In the genomic region with DNA sequence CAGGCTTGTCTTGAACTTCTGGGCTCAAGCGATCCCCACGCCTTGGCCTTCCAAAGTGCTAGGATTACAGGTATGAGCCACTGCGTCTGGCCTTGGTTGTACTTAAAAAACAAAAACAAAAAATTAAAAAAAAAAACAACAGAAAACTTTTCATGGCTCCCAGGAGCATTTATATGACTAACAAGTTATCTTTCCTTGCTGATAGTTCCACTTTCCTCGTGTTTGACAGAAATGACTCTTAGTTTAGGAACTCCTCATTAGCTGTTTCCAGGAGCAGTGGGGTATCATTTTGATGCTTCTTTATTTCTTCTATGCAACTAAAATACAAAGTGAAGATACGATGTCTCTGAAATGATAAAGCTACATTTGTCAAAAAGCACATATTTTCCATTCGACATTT, we compare ENCODE assay signal across 14 cellular contexts.
DNase-seq lines count a peak whose midpoint lies in the region; ATAC-seq and TF ChIP-seq lines count a peak whose summit lies in the region.
"Had no signal": no experiment of that assay in that cellular context is flagged by ENCODE, and none has a peak within 500 bp of the region (broad histone marks: within the 10 kb centered on the region; RNA-seq: fewer than 3 reads in every experiment).

No MANE protein-coding gene starts in this region.

- H3K4me3 ChIP-seq in SJSA1 (no peak overlapping the region), transverse colon (no peak overlapping the region)
- H3K4me3 ChIP-seq: BLaER1 had no signal

- peaks cover 81% of the 10 kb centered on the region for H3K4me1 ChIP-seq in SJSA1 (replicated peaks)
- H3K4me1 ChIP-seq in transverse colon: peaks cover 23 to 66% (median 50%) of the 10 kb centered on the region in 4 donors

- H3K27ac Mint-ChIP-seq in activated naive CD4-positive, alpha-beta T cell treated with anti-CD3 and anti-CD28 coated beads, Interleukin-2, amount 50 U/mL, for 72 hours: peak overlapping the region; percentile 84 to 97

- peaks cover 0 to 13% of the 10 kb centered on the region in 2 donors for H3K36me3 Mint-ChIP-seq in activated naive CD4-positive, alpha-beta T cell treated with anti-CD3 and anti-CD28 coated beads, Interleukin-2, amount 50 U/mL, for 72 hours

- TF ChIP-seq CTCF in transverse colon (IDR thresholded peaks at IDR 0.05): no peak

- H3K27me3 ChIP-seq in SJSA1 (replicated peaks): no peaks in the 10 kb centered on the region
- H3K27me3 ChIP-seq in transverse colon: no peaks in the 10 kb centered on the region
- H3K27me3 ChIP-seq: BLaER1 had no signal

- in situ Hi-C loops in transverse colon (cut with MboI; ENCODE audit: low pct_ligation_motif_present in 1 of 4, low pct_unique_long_range_greater_than_20kb in 1 of 4, low sequenced_read_pairs in 3 of 4): no loop called here

- H3K9me3 ChIP-seq in SJSA1 (replicated peaks): no peaks in the 10 kb centered on the region
- no peaks in the 10 kb centered on the region for H3K9me3 ChIP-seq in transverse colon
- H3K9me3 ChIP-seq: BLaER1 had no signal

- no peak for TF ChIP-seq POLR2A in transverse colon (IDR thresholded peaks at IDR 0.05)

- H3K36me3 ChIP-seq in SJSA1 (no peaks in the 10 kb centered on the region), transverse colon (no peaks in the 10 kb centered on the region)
- H3K36me3 ChIP-seq: BLaER1 had no signal

- no peak for DNase-seq in activated naive CD4-positive, alpha-beta T cell treated with anti-CD3 and anti-CD28 coated beads, Interleukin-2, amount 50 U/mL, for 72 hours (ENCODE audit: low spot score in 2 of 2)
- DNase-seq in activated naive CD4-positive, alpha-beta T cell treated with anti-CD3 and anti-CD28 coated beads, Interleukin-2, amount 50 U/mL, for 16 hours: no peak
- DNase-seq in SJSA1 (ENCODE audit: low read depth in 1 of 2, low spot score in 2 of 2): peak in 1 of 2 experiments; percentile 32
- peak; percentile 49 for DNase-seq in fibroblast of peridontal ligament (ENCODE audit: extremely low read depth)
- no peak for DNase-seq in transverse colon
- no peak for DNase-seq in NCI-H1417 (lab: John Stamatoyannopoulos, UW)
- DNase-seq: activated CD4-positive, alpha-beta T cell treated with anti-CD3 and anti-CD28 coated beads, Interleukin-2, amount 50 U/mL, for 1 hour; amygdala; endodermal cell; NCI-H1417 treated with DMSO at 0.1 percent for 48 hours; NCI-H69 had no signal

- H3K27ac ChIP-seq in SJSA1 (peak overlapping the region; percentile 89), transverse colon (peak overlapping the region; percentile 21 to 74 (median 66))
- H3K27ac ChIP-seq: BLaER1 had no signal

- peak in 1 of 2 donors; percentile 32 for ATAC-seq in activated naive CD4-positive, alpha-beta T cell treated with anti-CD3 and anti-CD28 coated beads, Interleukin-2, amount 50 U/mL, for 72 hours
- ATAC-seq in activated CD4-positive, CD25-positive, alpha-beta regulatory T cell treated with anti-CD3 and anti-CD28 coated beads, Interleukin-2, amount 50 U/mL, for 24 hours: no peak
- ATAC-seq in GM18867 (IDR thresholded peaks at IDR 0.05; ENCODE audit: unreplicated experiment): no peak

- intact Hi-C loops in transverse colon (cut with DNase I; ENCODE audit: low total_unique reads): no loop called here

- no peaks in the 10 kb centered on the region for H3K9me3 Mint-ChIP-seq in activated naive CD4-positive, alpha-beta T cell treated with anti-CD3 and anti-CD28 coated beads, Interleukin-2, amount 50 U/mL, for 72 hours
- H3K9me3 Mint-ChIP-seq: endodermal cell had no signal

- WGBS in transverse colon (ENCODE audit: low coverage in 1 of 2), 2 donors: 81 to 87% methylated on average over 4 to 6 of the region's 6 CpGs

- no peak for TF ChIP-seq EP300 in transverse colon (IDR thresholded peaks at IDR 0.05; ENCODE audit: low read depth)
